In genomic region chr19:49672131-49672919, GRCh38 we compare ENCODE assay signal across 8 cellular contexts. TPM values are rescaled to one million over a fixed set of nuclear protein-coding genes. Genes with fewer than 3 reads are reported as not detected.
DNase-seq lines count a peak whose midpoint lies in the region; ATAC-seq, FAIRE-seq and TF ChIP-seq lines count a peak whose summit lies in the region.

No MANE protein-coding gene starts in this region.

- H3K36me3 ChIP-seq in colonic mucosa (no peaks in the 10 kb centered on the region), left lung (peaks cover 0 to 10% of the 10 kb centered on the region in 2 donors)

- H3K27ac ChIP-seq in colonic mucosa (peak overlapping the region; percentile 24), left lung (peak overlapping the region in 1 of 2 donors; percentile 51)

- H3K9ac ChIP-seq in colonic mucosa (ENCODE audit: low read depth in 2 of 2, low read length in 2 of 2): peak overlapping the region; percentile 37 to 61

- H3K27me3 ChIP-seq in colonic mucosa: no peaks in the 10 kb centered on the region
- H3K27me3 ChIP-seq in left lung: no peaks in the 10 kb centered on the region

- ATAC-seq in left lung (peak; percentile 16), GM21576 (IDR thresholded peaks at IDR 0.05; ENCODE audit: unreplicated experiment) (no peak)

- intact Hi-C loops in colonic mucosa (cut with DNase I) (loop anchor here (5.0 kb wide), 2 partner anchors 95 to 165 kb away; no protein-coding TSS in a partner anchor), left lung (cut with DNase I) (no loop called here)

- no peaks in the 10 kb centered on the region for H3K9me3 ChIP-seq in colonic mucosa
- no peaks in the 10 kb centered on the region for H3K9me3 ChIP-seq in left lung

- H3K4me3 ChIP-seq in colonic mucosa: no peak overlapping the region
- no peak overlapping the region for H3K4me3 ChIP-seq in left lung

- FAIRE-seq in GM18507 (lab: Jason Lieb, UNC): peak; percentile 85

- DNase-seq in A172 (ENCODE audit: low spot score) (peak; percentile 59), GM18507 (ENCODE audit: extremely low spot score, insufficient read length, low read depth) (peak; percentile 70), NCI-H510A (lab: John Stamatoyannopoulos, UW) (peak; percentile 86), colonic mucosa (peak; percentile 84), left lung (peak; percentile 80 to 96)
- DNase-seq in activated CD4-positive, alpha-beta T cell treated with anti-CD3 and anti-CD28 coated beads for 4 hours: peak; percentile 72 to 78
- peak; percentile 81 for DNase-seq in stimulated activated CD4-positive, alpha-beta T cell treated with anti-CD3 and anti-CD28 coated beads, Interleukin-4, amount 100 ng/mL, for 24 hours

- H3K4me1 ChIP-seq in colonic mucosa (no peaks in the 10 kb centered on the region), left lung (peaks cover 6 to 18% of the 10 kb centered on the region in 2 donors)

- TF ChIP-seq CTCF in colonic mucosa (IDR thresholded peaks at IDR 0.05) (peak; percentile 86), left lung (IDR thresholded peaks at IDR 0.05) (peak; percentile 88 to 90)

RNA-seq across cellular contexts. Expression of gene PRMT1, which starts 4.7 kb away (rescaled TPM):
- total RNA-seq in A172 (2014; rRNA removed; shearing (Covaris generic)): 485 and 504 TPM in 2 replicates
- total RNA-seq in colonic mucosa (100 to 1,000 TPM in 1 of 2 donors, 10 to 100 TPM in 1; 81.3 to 177 TPM), left lung (100 to 1,000 TPM in 1 of 2 donors, 10 to 100 TPM in 1; 79.3 to 137 TPM)

RNA-seq across cellular contexts. Expression of gene BCL2L12, which starts 6.6 kb away (rescaled TPM):
- 21.8 and 24.5 TPM in 2 replicates for total RNA-seq in A172 (2014; rRNA removed; shearing (Covaris generic))
- 10 to 100 TPM; 17.4 to 60.9 TPM for total RNA-seq in colonic mucosa
- 10 to 100 TPM; 20.6 to 22.2 TPM for total RNA-seq in left lung

RNA-seq across cellular contexts. Expression of gene IRF3, which starts 6.7 kb away (rescaled TPM):
- 72.2 and 75.6 TPM in 2 replicates for total RNA-seq in A172 (2014; rRNA removed; shearing (Covaris generic))
- total RNA-seq in colonic mucosa: 100 to 1,000 TPM in 1 of 2 donors, 10 to 100 TPM in 1; 62.9 to 190 TPM
- 10 to 100 TPM; 81.2 to 93.6 TPM for total RNA-seq in left lung

RNA-seq across cellular contexts. Expression of gene ADM5, which starts 17.1 kb away (rescaled TPM):
- 2.7 and 3.2 TPM in 2 replicates for total RNA-seq in A172 (2014; rRNA removed; shearing (Covaris generic))
- 1 to 10 TPM in 1 of 2 donors, under 1 TPM in 1; 0.24 to 2.0 TPM for total RNA-seq in colonic mucosa
- 1 to 10 TPM in 1 of 2 donors, under 1 TPM in 1; 0.93 to 2.0 TPM for total RNA-seq in left lung

RNA-seq across cellular contexts. Expression of gene CPT1C, which starts 18.6 kb away (rescaled TPM):
- 0.53 and 6.1 TPM in 2 replicates for total RNA-seq in A172 (2014; rRNA removed; shearing (Covaris generic))
- total RNA-seq in colonic mucosa (1 to 10 TPM; 1.2 to 2.0 TPM), left lung (10 to 100 TPM in 1 of 2 donors, 1 to 10 TPM in 1; 6.2 to 11.3 TPM)
